ENCODE assay signal across 30 cellular contexts in genomic region chr1:58687516-58687915, GRCh38. TPM values are rescaled to one million over a fixed set of nuclear protein-coding genes. Genes with fewer than 3 reads are reported as not detected.
DNase-seq lines count a peak whose midpoint lies in the region; ATAC-seq, FAIRE-seq and TF ChIP-seq lines count a peak whose summit lies in the region.
"Had no signal": no experiment of that assay in that cellular context is flagged by ENCODE, and none has a peak within 500 bp of the region (broad histone marks: within the 10 kb centered on the region; RNA-seq: fewer than 3 reads in every experiment).

No MANE protein-coding gene starts in this region.

- peaks cover 6% of the 10 kb centered on the region for H3K36me3 Mint-ChIP-seq in stimulated activated memory B cell treated with anti-CD40 and anti-IgM and Interleukin-4, amounts not matched to agents 10 μg/mL and 1 μg/mL and 100 μg/mL, for 72 hours

- H3K27ac Mint-ChIP-seq in stimulated activated memory B cell treated with anti-CD40 and anti-IgM and Interleukin-4, amounts not matched to agents 10 μg/mL and 1 μg/mL and 100 μg/mL, for 72 hours: no peak overlapping the region
- H3K27ac Mint-ChIP-seq: activated CD8-positive, alpha-beta T cell treated with anti-CD3 and anti-CD28 coated beads, Interleukin-2, amount 10 ng/mL, durations not matched to agents 7 days and 5 days; activated naive CD8-positive, alpha-beta T cell treated with anti-CD3 and anti-CD28 coated beads, Interleukin-2, amount 10 ng/mL, durations not matched to agents 7 days and 5 days had no signal

- WGBS in right lobe of liver (ENCODE audit: insufficient coverage, low coverage, low lambda C conversion rate, missing lambda C conversion rate): 35% methylated on average over 6 of the region's 6 CpGs
- 96% methylated on average over 6 of the region's 6 CpGs for WGBS in HepG2 (ENCODE audit: low lambda C conversion rate)
- WGBS in hepatocyte (ENCODE audit: low lambda C conversion rate, missing lambda C conversion rate): 82% methylated on average over 6 of the region's 6 CpGs

- H3K4me3 Mint-ChIP-seq in stimulated activated memory B cell treated with anti-CD40 and anti-IgM and Interleukin-4, amounts not matched to agents 10 μg/mL and 1 μg/mL and 100 μg/mL, for 72 hours: no peak overlapping the region
- H3K4me3 Mint-ChIP-seq: activated CD8-positive, alpha-beta T cell treated with anti-CD3 and anti-CD28 coated beads, Interleukin-2, amount 10 ng/mL, durations not matched to agents 7 days and 5 days; activated naive CD8-positive, alpha-beta T cell treated with anti-CD3 and anti-CD28 coated beads, Interleukin-2, amount 10 ng/mL, durations not matched to agents 7 days and 5 days; CD8-positive, alpha-beta memory T cell; naive thymus-derived CD8-positive, alpha-beta T cell; T-helper 17 cell had no signal

- in situ Hi-C loops in HepG2 (cut with HindIII; ENCODE audit: extremely low pct_ligation_motif_present, low pct_unique_long_range_greater_than_20kb): no loop called here

- H3K4me2 ChIP-seq in HepG2 (ENCODE audit: low read depth, low read length): no peak overlapping the region
- no peak overlapping the region for H3K4me2 ChIP-seq in hepatocyte
- H3K4me2 ChIP-seq: PC-9 had no signal

- TF ChIP-seq POLR2A in right lobe of liver (IDR thresholded peaks at IDR 0.05): no peak
- no peak for TF ChIP-seq POLR2A in HepG2 (IDR thresholded peaks at IDR 0.05; ENCODE audit: insufficient read depth in 1 of 2, low read depth in 2 of 2, low read length in 2 of 2)

- H3K27ac ChIP-seq in right lobe of liver (no peak overlapping the region), HepG2 (ENCODE audit: extremely low read length, insufficient read depth, low read length) (no peak overlapping the region), VCaP (peak overlapping the region; percentile 81), hepatocyte (no peak overlapping the region), SJCRH30 (no peak overlapping the region)
- H3K27ac ChIP-seq: cardiac muscle cell, lower lobe of right lung, PC-9, skin epidermis, suprapubic skin had no signal

- peaks cover 0 to 4% (median 0%) of the 10 kb centered on the region in 4 donors for H3K4me1 ChIP-seq in right lobe of liver
- H3K4me1 ChIP-seq in HepG2 (ENCODE audit: insufficient read depth, low read length): 0 out of 2 replicates have a peak, but pooled peaks cover 5% of the 10 kb centered on the region
- no peaks in the 10 kb centered on the region for H3K4me1 ChIP-seq in hepatocyte (ENCODE audit: insufficient read depth)
- H3K4me1 ChIP-seq in SJCRH30: no peaks in the 10 kb centered on the region; the same call in 1 of the 2 replicates
- H3K4me1 ChIP-seq: lower lobe of right lung, suprapubic skin had no signal

- H3K9me3 ChIP-seq in right lobe of liver (no peaks in the 10 kb centered on the region), HepG2 (ENCODE audit: low read length) (no peaks in the 10 kb centered on the region), hepatocyte (ENCODE audit: low read depth) (no peaks in the 10 kb centered on the region), SJCRH30 (replicated peaks) (no peaks in the 10 kb centered on the region)
- H3K9me3 ChIP-seq: lower lobe of right lung, MG63, suprapubic skin had no signal

- H3K4me3 ChIP-seq in right lobe of liver (no peak overlapping the region), HepG2 (replicated peaks in 1 of 3; ENCODE audit: insufficient read depth in 1 of 3, low read depth in 2 of 3, low read length in 3 of 3) (no peak overlapping the region), hepatocyte (no peak overlapping the region), SJCRH30 (no peak overlapping the region)
- H3K4me3 ChIP-seq: cardiac muscle cell, lower lobe of right lung, MG63, PC-9, skin epidermis, suprapubic skin had no signal

- FAIRE-seq in HepG2 (lab: Jason Lieb, UNC): no peak

- POLR2A ChIA-PET in HepG2 (lab: Yijun Ruan, JAX): no interaction called here

- no peaks in the 10 kb centered on the region for H3K4me1 Mint-ChIP-seq in stimulated activated memory B cell treated with anti-CD40 and anti-IgM and Interleukin-4, amounts not matched to agents 10 μg/mL and 1 μg/mL and 100 μg/mL, for 72 hours

- ATAC-seq in right lobe of liver (peak; percentile 38 to 72 (median 67)), HepG2 (no peak)
- ATAC-seq in stimulated activated memory B cell treated with anti-CD40 and anti-IgM and Interleukin-4, amounts not matched to agents 10 μg/mL and 1 μg/mL and 100 μg/mL, for 72 hours: no peak
- ATAC-seq: activated CD8-positive, alpha-beta T cell treated with anti-CD3 and anti-CD28 coated beads, Interleukin-2, amount 10 ng/mL, durations not matched to agents 7 days and 5 days; lower lobe of right lung; naive thymus-derived CD8-positive, alpha-beta T cell; T-helper 17 cell had no signal

- no peak for TF ChIP-seq CTCF in right lobe of liver (IDR thresholded peaks at IDR 0.05)
- no peak for TF ChIP-seq CTCF in HepG2 (CRISPR knock-in tag; IDR thresholded peaks at IDR 0.05)
- TF ChIP-seq CTCF in VCaP (conservative IDR thresholded peaks at IDR 0.05): no peak
- TF ChIP-seq CTCF in hepatocyte (IDR thresholded peaks at IDR 0.05; ENCODE audit: poor library complexity): no peak

- H3K27me3 Mint-ChIP-seq in stimulated activated memory B cell treated with anti-CD40 and anti-IgM and Interleukin-4, amounts not matched to agents 10 μg/mL and 1 μg/mL and 100 μg/mL, for 72 hours: no peaks in the 10 kb centered on the region
- H3K27me3 Mint-ChIP-seq: activated naive CD8-positive, alpha-beta T cell treated with anti-CD3 and anti-CD28 coated beads, Interleukin-2, amount 10 ng/mL, durations not matched to agents 7 days and 5 days; CD8-positive, alpha-beta memory T cell; naive thymus-derived CD8-positive, alpha-beta T cell; T-helper 17 cell had no signal

- H3K9ac ChIP-seq in HepG2 (ENCODE audit: insufficient read depth, low read depth, low read length): no peak overlapping the region

- H4K20me1 ChIP-seq in HepG2 (ENCODE audit: insufficient read depth, low read length): 0 out of 2 replicates have a peak, but pooled peaks cover 5% of the 10 kb centered on the region
- H4K20me1 ChIP-seq in hepatocyte (ENCODE audit: insufficient read depth, poor library complexity, severe bottlenecking): no peaks in the 10 kb centered on the region

- DNase-seq in right lobe of liver (peak; percentile 38 to 63 (median 50)), HepG2 (ENCODE audit: low spot score) (no peak), hepatocyte (ENCODE audit: low spot score) (peak; percentile 5), SJCRH30 (no peak)
- DNase-seq in activated effector memory CD4-positive, alpha-beta T cell treated with anti-CD3 and anti-CD28 coated beads, Interleukin-2, amount 50 U/mL, for 16 hours: no peak
- no peak for DNase-seq in activated naive CD4-positive, alpha-beta T cell (lab: John Stamatoyannopoulos, UW)
- DNase-seq: activated CD4-positive, alpha-beta T cell treated with anti-CD3 and anti-CD28 coated beads for 4 hours; activated CD8-positive, alpha-beta T cell treated with anti-CD3 and anti-CD28 coated beads, Interleukin-2, amount 10 ng/mL, durations not matched to agents 7 days and 5 days; activated gamma-delta T cell; activated naive CD8-positive, alpha-beta T cell treated with anti-CD3 and anti-CD28 coated beads, Interleukin-2, amount 10 ng/mL, durations not matched to agents 7 days and 5 days; aorta; CD8-positive, alpha-beta memory T cell; cortex of kidney; effector memory CD4-positive, alpha-beta T cell; KG1; lower lobe of right lung; MG63; naive thymus-derived CD8-positive, alpha-beta T cell; NCI-H1105 treated with DMSO at 0.1 percent for 48 hours; NCI-H2081; NCI-H2227 treated with DMSO at 0.1 percent for 48 hours; NCI-H526 treated with DMSO at 0.1 percent for 48 hours; PC-9; stimulated activated naive CD4-positive, alpha-beta T cell treated with Interleukin-2 at 50 U/mL for 16 hours; T-helper 17 cell had no signal

- H3K79me2 ChIP-seq in HepG2 (ENCODE audit: insufficient read depth, low read length) (peaks cover 1% of the 10 kb centered on the region), hepatocyte (peaks cover 19% of the 10 kb centered on the region)

- H3K36me3 ChIP-seq in right lobe of liver (peaks cover 0 to 44% (median 9%) of the 10 kb centered on the region in 4 donors), HepG2 (replicated peaks in 1 of 2; ENCODE audit: control insufficient read depth in 1 of 2, insufficient read depth in 2 of 2, low read length in 2 of 2) (peaks cover 6 to 55% of the 10 kb centered on the region in 2 experiments), hepatocyte (replicated peaks; ENCODE audit: insufficient read depth, low read depth) (no peaks in the 10 kb centered on the region), SJCRH30 (peaks cover 86% of the 10 kb centered on the region)

- intact Hi-C loops in right lobe of liver (cut with DNase I): no loop called here
- intact Hi-C loops in HepG2 (cut with micrococcal nuclease; ENCODE audit: unreplicated experiment): no loop called here

- no peaks in the 10 kb centered on the region for H3K27me3 ChIP-seq in right lobe of liver
- no peaks in the 10 kb centered on the region for H3K27me3 ChIP-seq in HepG2 (ENCODE audit: control insufficient read depth in 1 of 2, insufficient read depth in 2 of 2, low read length in 2 of 2)
- H3K27me3 ChIP-seq in hepatocyte: no peaks in the 10 kb centered on the region
- no peaks in the 10 kb centered on the region for H3K27me3 ChIP-seq in SJCRH30
- H3K27me3 ChIP-seq: cardiac muscle cell, MG63, suprapubic skin had no signal

- TF ChIP-seq EP300 in HepG2 (IDR thresholded peaks at IDR 0.05; ENCODE audit: low read depth in 2 of 2, low read length in 2 of 2) (no peak), HepG2 (CRISPR knock-in tag; IDR thresholded peaks at IDR 0.05; ENCODE audit: borderline replicate concordance) (no peak)

- H3K9me3 Mint-ChIP-seq in stimulated activated memory B cell treated with anti-CD40 and anti-IgM and Interleukin-4, amounts not matched to agents 10 μg/mL and 1 μg/mL and 100 μg/mL, for 72 hours: no peaks in the 10 kb centered on the region
- H3K9me3 Mint-ChIP-seq: activated naive CD8-positive, alpha-beta T cell treated with anti-CD3 and anti-CD28 coated beads, Interleukin-2, amount 10 ng/mL, durations not matched to agents 7 days and 5 days; CD8-positive, alpha-beta memory T cell; naive thymus-derived CD8-positive, alpha-beta T cell had no signal

- no peaks in the 10 kb centered on the region for H3K9me2 ChIP-seq in hepatocyte (replicated peaks; ENCODE audit: insufficient read depth)

- TF ChIP-seq RAD21 in HepG2 (CRISPR knock-in tag; IDR thresholded peaks at IDR 0.05): no peak

- H2AFZ ChIP-seq in HepG2 (ENCODE audit: low read length): no peak overlapping the region
- no peak overlapping the region for H2AFZ ChIP-seq in hepatocyte
- H2AFZ ChIP-seq: PC-9 had no signal

- no TSS peak for BruUV-seq in HepG2 (replicated peaks; lab: Mats Ljungman, UMichigan)

- CTCF ChIA-PET in HepG2 (lab: Yijun Ruan, JAX; ENCODE audit: low intra/inter-chr PET ratio, low total read pairs): no interaction called here

RNA-seq across cellular contexts. Expression of gene MYSM1, which starts 12.3 kb away (rescaled TPM):
- total RNA-seq in right lobe of liver (10 to 100 TPM; 10.2 to 16.3 (median 11.6) TPM), HepG2 (2016; rRNA removed; fragmentation: Illumina TruSeq; extraction: Trizol) (11.0 and 19.2 TPM in 2 replicates), hepatocyte (27.4 and 28.9 TPM in 2 replicates)
- total RNA-seq in HepG2 (2016; cell fraction: cytosol; rRNA removed; fragmentation: Illumina TruSeq; extraction: Trizol; ENCODE audit: low read depth): 10.5 and 11.5 TPM in 2 replicates
- total RNA-seq in HepG2 (2016; cell fraction: insoluble cytoplasmic fraction; rRNA removed; fragmentation: Illumina TruSeq; extraction: Trizol): 11.5 and 21.8 TPM in 2 replicates
- 6.9 and 9.8 TPM in 2 replicates for total RNA-seq in HepG2 (2016; cell fraction: membrane; rRNA removed; fragmentation: Illumina TruSeq; extraction: Trizol)
- total RNA-seq in HepG2 (2016; cell fraction: nucleus; rRNA removed; fragmentation: Illumina TruSeq; extraction: Trizol): 75.4 and 76.0 TPM in 2 replicates
- polyA plus RNA-seq in HepG2 (2011; rRNA removed) (24.1 and 27.2 TPM in 2 replicates), hepatocyte (10.7 and 13.3 TPM in 2 replicates)
- 3.1 and 4.3 TPM in 2 replicates for polyA plus RNA-seq in HepG2 (2011; cell fraction: cytosol; rRNA removed)
- 67.2 and 78.6 TPM in 2 replicates for polyA plus RNA-seq in HepG2 (2011; cell fraction: nucleus; rRNA removed)
- polyA plus RNA-seq in HepG2 (2012): 20.6 and 32.1 TPM in 2 replicates
- polyA plus RNA-seq in HepG2 (2016; cell fraction: cytosol; fragmentation: Illumina TruSeq; extraction: Trizol; ENCODE audit: low read depth): 0.43 and 0.72 TPM in 2 replicates
- 9.9 TPM in 2 replicates for polyA plus RNA-seq in HepG2 (2016; cell fraction: insoluble cytoplasmic fraction; fragmentation: Illumina TruSeq; extraction: Trizol; ENCODE audit: low read depth)
- 1.3 and 1.5 TPM in 2 replicates for polyA plus RNA-seq in HepG2 (2016; cell fraction: membrane; fragmentation: Illumina TruSeq; extraction: Trizol; ENCODE audit: low read depth)
- 93.8 and 104 TPM in 2 replicates for polyA plus RNA-seq in HepG2 (2016; cell fraction: nucleus; fragmentation: Illumina TruSeq; extraction: Trizol; ENCODE audit: insufficient read depth, low read depth)
- 7.1 and 12.9 TPM in 2 replicates for polyA minus RNA-seq in HepG2 (2011; rRNA and poly(A)+ RNA removed; ENCODE audit: low replicate concordance)
- polyA minus RNA-seq in HepG2 (2011; cell fraction: cytosol; rRNA and poly(A)+ RNA removed): 5.7 and 7.3 TPM in 2 replicates
- polyA minus RNA-seq in HepG2 (2011; cell fraction: nucleus; rRNA and poly(A)+ RNA removed): 186 and 225 TPM in 2 replicates
- total RNA-seq in SJCRH30 (2014; rRNA removed; shearing (Covaris generic)): 30.5 and 37.3 TPM in 2 replicates

Comparison
In these comparisons a context has a peak if more than half of its experiments do, and no peak if none do; other contexts are left out.
1. ATAC-seq: peak in right lobe of liver (4 of 4); none in HepG2 (single experiment) and stimulated activated memory B cell treated with anti-CD40 and anti-IgM and Interleukin-4, amounts not matched to agents 10 μg/mL and 1 μg/mL and 100 μg/mL, for 72 hours (single experiment).
2. DNase-seq: peak in right lobe of liver (3 of 3) and hepatocyte (single experiment); none in HepG2 (single experiment), SJCRH30 (0 of 2), activated effector memory CD4-positive, alpha-beta T cell treated with anti-CD3 and anti-CD28 coated beads, Interleukin-2, amount 50 U/mL, for 16 hours (single experiment) and activated naive CD4-positive, alpha-beta T cell (0 of 4).